Comparison of ENCODE assay signal across 20 cellular contexts in the genomic region with DNA sequence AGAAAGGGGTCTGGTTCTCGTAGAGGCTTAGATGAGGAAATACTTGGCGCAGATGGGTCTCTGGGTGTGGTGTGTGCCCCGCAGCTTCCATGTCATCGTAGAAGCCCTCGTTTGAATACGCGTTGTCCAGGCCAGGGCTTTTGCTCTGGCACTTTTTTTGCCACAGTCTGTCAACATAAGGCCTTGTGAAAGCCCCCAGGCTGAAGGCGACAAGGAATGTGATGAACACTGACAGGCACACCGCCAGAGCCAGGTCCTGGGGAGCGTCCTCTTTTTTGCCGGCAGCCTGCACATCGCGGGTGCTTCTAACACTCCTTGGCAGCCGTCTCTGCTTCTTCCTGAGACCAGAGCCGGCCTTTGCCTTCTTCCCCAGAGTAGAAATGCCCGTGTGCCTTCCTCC. TPM values are rescaled to one million over a fixed set of nuclear protein-coding genes. Genes with fewer than 3 reads are reported as not detected.
DNase-seq lines count a peak whose midpoint lies in the region; ATAC-seq and TF ChIP-seq lines count a peak whose summit lies in the region.
"Had no signal": no experiment of that assay in that cellular context is flagged by ENCODE, and none has a peak within 500 bp of the region (broad histone marks: within the 10 kb centered on the region; RNA-seq: fewer than 3 reads in every experiment).

No MANE protein-coding gene starts in this region.

- no peak overlapping the region for H2BK15ac ChIP-seq in mesendoderm (replicated peaks; ENCODE audit: low read depth)

- no peak overlapping the region for H3K23ac ChIP-seq in mesendoderm (ENCODE audit: low read length)

- ATAC-seq in activated T-cell treated with anti-CD3 and anti-CD28 coated beads, Interleukin-2, amount 50 U/mL, for 4 hours: no peak
- ATAC-seq: HCT116, HepG2 had no signal

- H3K36me3 ChIP-seq in ectodermal cell (ENCODE audit: control insufficient read depth, insufficient read depth, low read length) (peaks cover 4% of the 10 kb centered on the region), mesendoderm (ENCODE audit: control insufficient read depth, insufficient read depth, low read length) (no peaks in the 10 kb centered on the region), brain microvascular endothelial cell (replicated peaks) (no peaks in the 10 kb centered on the region)

- H2BK120ac ChIP-seq in mesendoderm (ENCODE audit: low read depth, low read length): no peak overlapping the region

- no peaks in the 10 kb centered on the region for H3K9me3 ChIP-seq in ectodermal cell (ENCODE audit: control insufficient read depth, low read length)

- H3K4me3 ChIP-seq in ectodermal cell (ENCODE audit: insufficient read depth, low read depth, low read length) (no peak overlapping the region), mesendoderm (ENCODE audit: low read length) (no peak overlapping the region), brain microvascular endothelial cell (ENCODE audit: low read depth, low read length) (no peak overlapping the region)
- H3K4me3 ChIP-seq: GM23248 had no signal

- no peak overlapping the region for H2AK5ac ChIP-seq in mesendoderm (ENCODE audit: low read length)

- H3K27ac ChIP-seq in ectodermal cell (ENCODE audit: insufficient read depth, low read depth, low read length, poor library complexity, severe bottlenecking): peak overlapping the region; percentile 38
- H3K27ac ChIP-seq in mesendoderm (ENCODE audit: low read depth, low read length): no peak overlapping the region
- H3K27ac ChIP-seq in brain microvascular endothelial cell: no peak overlapping the region
- H3K27ac ChIP-seq: GM23248 had no signal

- no peaks in the 10 kb centered on the region for H3K79me1 ChIP-seq in mesendoderm (ENCODE audit: low read length)

- H4K8ac ChIP-seq in mesendoderm (ENCODE audit: low read depth, low read length): no peak overlapping the region

- H2BK5ac ChIP-seq in mesendoderm (ENCODE audit: low read length): no peak overlapping the region

- H3K79me2 ChIP-seq in mesendoderm (ENCODE audit: control insufficient read depth, insufficient read depth, low read length): no peaks in the 10 kb centered on the region

- H3K4me3 Mint-ChIP-seq in activated T-cell treated with anti-CD3 and anti-CD28 coated beads, Interleukin-2, amount 50 U/mL, for 4 hours: no peak overlapping the region
- H3K4me3 Mint-ChIP-seq: B cell; CD4-positive, CD25-positive, alpha-beta regulatory T cell; CD8-positive, alpha-beta memory T cell; HFFc6 had no signal

- no peaks in the 10 kb centered on the region for H3K36me3 Mint-ChIP-seq in activated T-cell treated with anti-CD3 and anti-CD28 coated beads, Interleukin-2, amount 50 U/mL, for 4 hours (ENCODE audit: insufficient read depth)
- H3K36me3 Mint-ChIP-seq: CD4-positive, CD25-positive, alpha-beta regulatory T cell had no signal

- H3K4ac ChIP-seq in mesendoderm (ENCODE audit: low read depth, low read length): no peak overlapping the region

- WGBS in ectodermal cell, 2 experiments: 67 to 73% methylated on average over 16 of the region's 16 CpGs
- no CpG with 5 or more reads among the region's 16 CpGs for WGBS in mesendoderm (ENCODE audit: extremely low coverage, insufficient coverage, low lambda C conversion rate)

- in situ Hi-C loops in brain microvascular endothelial cell (cut with HindIII; ENCODE audit: low pct_ligation_motif_present, low sequenced_read_pairs): no loop called here

- no peak for TF ChIP-seq CTCF in brain microvascular endothelial cell (IDR thresholded peaks at IDR 0.05; ENCODE audit: low read depth, low read length, missing control alignments)

- H3K18ac ChIP-seq in mesendoderm (ENCODE audit: low read length): no peak overlapping the region

- no peak overlapping the region for H4K5ac ChIP-seq in mesendoderm (ENCODE audit: low read length)

- H3K27me3 Mint-ChIP-seq in activated T-cell treated with anti-CD3 and anti-CD28 coated beads, Interleukin-2, amount 50 U/mL, for 4 hours (ENCODE audit: low read depth): peaks cover 2% of the 10 kb centered on the region

- no peak overlapping the region for H3K4me2 ChIP-seq in mesendoderm (ENCODE audit: low read length)

- no peak overlapping the region for H3K9ac ChIP-seq in mesendoderm (ENCODE audit: low read length)
- H3K9ac ChIP-seq: GM23248 had no signal

- H3K4me1 Mint-ChIP-seq in activated T-cell treated with anti-CD3 and anti-CD28 coated beads, Interleukin-2, amount 50 U/mL, for 4 hours (ENCODE audit: low read depth): no peaks in the 10 kb centered on the region
- H3K4me1 Mint-ChIP-seq: B cell; CD4-positive, CD25-positive, alpha-beta regulatory T cell; CD8-positive, alpha-beta memory T cell had no signal

- H3K56ac ChIP-seq in mesendoderm (ENCODE audit: low read length): no peak overlapping the region

- peaks cover 1% of the 10 kb centered on the region for H3K9me3 Mint-ChIP-seq in activated T-cell treated with anti-CD3 and anti-CD28 coated beads, Interleukin-2, amount 50 U/mL, for 4 hours

- no peaks in the 10 kb centered on the region for H3K27me3 ChIP-seq in ectodermal cell (ENCODE audit: control insufficient read depth, insufficient read depth, low read length, poor library complexity, severe bottlenecking)
- H3K27me3 ChIP-seq in mesendoderm (ENCODE audit: insufficient read depth, low read length, poor library complexity): no peaks in the 10 kb centered on the region
- no peaks in the 10 kb centered on the region for H3K27me3 ChIP-seq in brain microvascular endothelial cell (replicated peaks)

- peaks cover 3% of the 10 kb centered on the region for H3K4me1 ChIP-seq in ectodermal cell (ENCODE audit: control insufficient read depth, insufficient read depth, low read length)
- H3K4me1 ChIP-seq in mesendoderm (ENCODE audit: control insufficient read depth, low read depth, low read length): no peaks in the 10 kb centered on the region

- DNase-seq in ELF-1 (ENCODE audit: low read depth, low spot score) (peak; percentile 75), mesendoderm (peak; percentile 10), brain microvascular endothelial cell (no peak), NCI-H2227 (lab: John Stamatoyannopoulos, UW; ENCODE audit: unreplicated experiment) (no peak)
- no peak for DNase-seq in activated T-cell treated with anti-CD3 and anti-CD28 coated beads, Interleukin-2, amount 50 U/mL, for 4 hours
- DNase-seq: C1 segment of cervical spinal cord; CD4-positive, CD25-positive, alpha-beta regulatory T cell; CD8-positive, alpha-beta memory T cell; COR-L47; DMS 273 treated with DMSO at 0.1 percent for 48 hours; DMS53; DND-41; EL; GM23248; HFFc6 had no signal

RNA-seq across cellular contexts. Expression of a gene that starts 24.5 kb away (rescaled TPM):
- polyA plus RNA-seq in ectodermal cell (2013, experiment 1 of 4): 0.61 TPM
- polyA plus RNA-seq in ectodermal cell (2013, experiment 2 of 4): 0.57 TPM
- 0.27 TPM for polyA plus RNA-seq in ectodermal cell (2013, experiment 3 of 4)
- 0.36 TPM for polyA plus RNA-seq in ectodermal cell (2013, experiment 4 of 4)
- polyA plus RNA-seq in mesendoderm (2013, experiment 1 of 2): 0.06 TPM
- 0.06 TPM for polyA plus RNA-seq in mesendoderm (2013, experiment 2 of 2)
- not detected for total RNA-seq in activated T-cell treated with anti-CD3 and anti-CD28 coated beads, Interleukin-2, amount 50 U/mL, for 4 hours
- total RNA-seq: A172, HepG2 had no signal
- polyA plus RNA-seq: CD4-positive, CD25-positive, alpha-beta regulatory T cell; CD8-positive, alpha-beta memory T cell; HepG2 had no signal

RNA-seq across cellular contexts. Expression of a gene that starts 42.5 kb away (rescaled TPM):
- polyA plus RNA-seq in ectodermal cell (2013, experiment 1 of 4): 51.9 TPM
- 66.0 TPM for polyA plus RNA-seq in ectodermal cell (2013, experiment 2 of 4)
- polyA plus RNA-seq in ectodermal cell (2013, experiment 3 of 4): 48.8 TPM
- 60.4 TPM for polyA plus RNA-seq in ectodermal cell (2013, experiment 4 of 4)
- polyA plus RNA-seq in mesendoderm (2013, experiment 1 of 2): 18.3 TPM
- 18.0 TPM for polyA plus RNA-seq in mesendoderm (2013, experiment 2 of 2)
- 1 to 10 TPM; 6.5 to 9.2 (median 9.0) TPM for total RNA-seq in activated T-cell treated with anti-CD3 and anti-CD28 coated beads, Interleukin-2, amount 50 U/mL, for 4 hours

RNA-seq across cellular contexts. Expression of a gene that starts 55.5 kb away (rescaled TPM):
- 4.0 TPM for polyA plus RNA-seq in ectodermal cell (2013, experiment 1 of 4)
- polyA plus RNA-seq in ectodermal cell (2013, experiment 2 of 4): 5.7 TPM
- 2.9 TPM for polyA plus RNA-seq in ectodermal cell (2013, experiment 3 of 4)
- polyA plus RNA-seq in ectodermal cell (2013, experiment 4 of 4): 4.3 TPM
- 0.60 TPM for polyA plus RNA-seq in mesendoderm (2013, experiment 1 of 2)
- 0.80 TPM for polyA plus RNA-seq in mesendoderm (2013, experiment 2 of 2)
- total RNA-seq in activated T-cell treated with anti-CD3 and anti-CD28 coated beads, Interleukin-2, amount 50 U/mL, for 4 hours: under 1 TPM in 1 of 3 donors, not detected in 2; 0.05 TPM
- total RNA-seq: A172; CD4-positive, CD25-positive, alpha-beta regulatory T cell had no signal
- polyA plus RNA-seq: CD4-positive, CD25-positive, alpha-beta regulatory T cell; CD8-positive, alpha-beta memory T cell had no signal

Comparison
In these comparisons a context has a peak if more than half of its experiments do, and no peak if none do; other contexts are left out.
1. DNase-seq: peak in ELF-1 (single experiment) and mesendoderm (single experiment); none in activated T-cell treated with anti-CD3 and anti-CD28 coated beads, Interleukin-2, amount 50 U/mL, for 4 hours (single experiment), brain microvascular endothelial cell (single experiment) and NCI-H2227 (single experiment).